ENCODE assay signal across 14 cellular contexts in genomic region chr14:96956464-96957239, GRCh38.
A peak's percentile ranks its signal among the peaks of the same experiment; 100 is the strongest.
DNase-seq lines count a peak whose midpoint lies in the region; ATAC-seq and TF ChIP-seq lines count a peak whose summit lies in the region.
"Had no signal": no experiment of that assay in that cellular context is flagged by ENCODE, and none has a peak within 500 bp of the region (broad histone marks: within the 10 kb centered on the region; RNA-seq: fewer than 3 reads in every experiment).

No MANE protein-coding gene starts in this region.

- TF ChIP-seq CTCF in endodermal cell (conservative IDR thresholded peaks at IDR 0.05) = no peak

- no peak overlapping the region for H3K4me3 Mint-ChIP-seq in activated CD8-positive, alpha-beta memory T cell treated with anti-CD3 and anti-CD28 coated beads, Interleukin-2, amount 10 ng/mL, durations not matched to agents 7 days and 5 days
- no peak overlapping the region for H3K4me3 Mint-ChIP-seq in endodermal cell
- H3K4me3 Mint-ChIP-seq: CD8-positive, alpha-beta memory T cell; H9 had no signal

- no peak overlapping the region for H3K9ac ChIP-seq in endodermal cell (ENCODE audit: extremely low read depth, low read length, poor library complexity, severe bottlenecking)
- H3K9ac ChIP-seq: BLaER1 had no signal

- peaks cover 2% of the 10 kb centered on the region for H3K4me1 Mint-ChIP-seq in activated CD8-positive, alpha-beta memory T cell treated with anti-CD3 and anti-CD28 coated beads, Interleukin-2, amount 10 ng/mL, durations not matched to agents 7 days and 5 days
- H3K4me1 Mint-ChIP-seq in endodermal cell = no peaks in the 10 kb centered on the region

- no peaks in the 10 kb centered on the region for H3K27me3 ChIP-seq in endodermal cell (ENCODE audit: control insufficient read depth, insufficient read depth, low read length, poor library complexity, severe bottlenecking)
- H3K27me3 ChIP-seq: BLaER1 had no signal

- peak; percentile 13 for DNase-seq in activated CD8-positive, alpha-beta memory T cell treated with anti-CD3 and anti-CD28 coated beads for 24 hours
- no peak for DNase-seq in activated CD8-positive, alpha-beta memory T cell treated with anti-CD3 and anti-CD28 coated beads, Interleukin-2, amount 10 ng/mL, durations not matched to agents 7 days and 5 days
- peak; percentile 19 for DNase-seq in endodermal cell
- peak; percentile 22 for DNase-seq in mesenteric fat pad (ENCODE audit: low spot score)
- no peak for DNase-seq in cerebellar nuclear complex (lab: John Stamatoyannopoulos, UW)
- no peak for DNase-seq in C1 segment of cervical spinal cord (lab: John Stamatoyannopoulos, UW)
- no peak for DNase-seq in activated CD4-positive, alpha-beta T cell treated with anti-CD3 and anti-CD28 coated beads, Interleukin-2, amount 50 U/mL, for 1 hour
- DNase-seq: 8988T; CD8-positive, alpha-beta memory T cell; COR-L47; DMS79; GDM1; H9 had no signal

- no peaks in the 10 kb centered on the region for H3K36me3 ChIP-seq in endodermal cell (ENCODE audit: control insufficient read depth, insufficient read depth, low read length)
- H3K36me3 ChIP-seq: BLaER1 had no signal

- peaks cover 10% of the 10 kb centered on the region for H3K9me3 ChIP-seq in endodermal cell (ENCODE audit: control insufficient read depth, low read length)

- CTCF ChIA-PET in activated CD8-positive, alpha-beta memory T cell treated with anti-CD3 and anti-CD28 coated beads, Interleukin-2, amount 10 ng/mL, durations not matched to agents 7 days and 5 days (lab: Charles Lee) = no interaction called here

- 91 to 96% methylated on average over 8 to 10 of the region's 10 CpGs for WGBS in endodermal cell (ENCODE audit: insufficient coverage in 1 of 2, insufficient read length in 1 of 2), 2 experiments

- no peak for ATAC-seq in activated CD8-positive, alpha-beta memory T cell treated with anti-CD3 and anti-CD28 coated beads, Interleukin-2, amount 10 ng/mL, durations not matched to agents 7 days and 5 days

- H3K36me3 Mint-ChIP-seq in activated CD8-positive, alpha-beta memory T cell treated with anti-CD3 and anti-CD28 coated beads, Interleukin-2, amount 10 ng/mL, durations not matched to agents 7 days and 5 days = peaks cover 12% of the 10 kb centered on the region
- peaks cover 2% of the 10 kb centered on the region for H3K36me3 Mint-ChIP-seq in endodermal cell (ENCODE audit: low read depth)

- peaks cover 6% of the 10 kb centered on the region for H3K9me3 Mint-ChIP-seq in activated CD8-positive, alpha-beta memory T cell treated with anti-CD3 and anti-CD28 coated beads, Interleukin-2, amount 10 ng/mL, durations not matched to agents 7 days and 5 days (ENCODE audit: low read depth)
- H3K9me3 Mint-ChIP-seq in endodermal cell = peaks cover 6% of the 10 kb centered on the region

- H3K27ac ChIP-seq in endodermal cell (ENCODE audit: low read depth, low read length) = no peak overlapping the region
- H3K27ac ChIP-seq: BLaER1 had no signal

- no peak overlapping the region for H3K27ac Mint-ChIP-seq in activated CD8-positive, alpha-beta memory T cell treated with anti-CD3 and anti-CD28 coated beads, Interleukin-2, amount 10 ng/mL, durations not matched to agents 7 days and 5 days
- H3K27ac Mint-ChIP-seq in endodermal cell = no peak overlapping the region
- H3K27ac Mint-ChIP-seq: H9 had no signal

- no peaks in the 10 kb centered on the region for H3K27me3 Mint-ChIP-seq in activated CD8-positive, alpha-beta memory T cell treated with anti-CD3 and anti-CD28 coated beads, Interleukin-2, amount 10 ng/mL, durations not matched to agents 7 days and 5 days
- no peaks in the 10 kb centered on the region for H3K27me3 Mint-ChIP-seq in endodermal cell (ENCODE audit: insufficient read depth)
- H3K27me3 Mint-ChIP-seq: CD8-positive, alpha-beta memory T cell had no signal

- H3K4me3 ChIP-seq in endodermal cell (ENCODE audit: low read length) = no peak overlapping the region
- H3K4me3 ChIP-seq: BLaER1 had no signal

- H3K4me1 ChIP-seq in endodermal cell (ENCODE audit: control insufficient read depth, insufficient read depth, low read length) = no peaks in the 10 kb centered on the region

Comparison
In these comparisons a context has a peak if more than half of its experiments do, and no peak if none do; other contexts are left out.
1. DNase-seq: peak in activated CD8-positive, alpha-beta memory T cell treated with anti-CD3 and anti-CD28 coated beads for 24 hours (single experiment), endodermal cell (single experiment) and mesenteric fat pad (single experiment); none in activated CD8-positive, alpha-beta memory T cell treated with anti-CD3 and anti-CD28 coated beads, Interleukin-2, amount 10 ng/mL, durations not matched to agents 7 days and 5 days (single experiment), cerebellar nuclear complex (0 of 2), C1 segment of cervical spinal cord (0 of 14) and activated CD4-positive, alpha-beta T cell treated with anti-CD3 and anti-CD28 coated beads, Interleukin-2, amount 50 U/mL, for 1 hour (single experiment).